In the genomic region with DNA sequence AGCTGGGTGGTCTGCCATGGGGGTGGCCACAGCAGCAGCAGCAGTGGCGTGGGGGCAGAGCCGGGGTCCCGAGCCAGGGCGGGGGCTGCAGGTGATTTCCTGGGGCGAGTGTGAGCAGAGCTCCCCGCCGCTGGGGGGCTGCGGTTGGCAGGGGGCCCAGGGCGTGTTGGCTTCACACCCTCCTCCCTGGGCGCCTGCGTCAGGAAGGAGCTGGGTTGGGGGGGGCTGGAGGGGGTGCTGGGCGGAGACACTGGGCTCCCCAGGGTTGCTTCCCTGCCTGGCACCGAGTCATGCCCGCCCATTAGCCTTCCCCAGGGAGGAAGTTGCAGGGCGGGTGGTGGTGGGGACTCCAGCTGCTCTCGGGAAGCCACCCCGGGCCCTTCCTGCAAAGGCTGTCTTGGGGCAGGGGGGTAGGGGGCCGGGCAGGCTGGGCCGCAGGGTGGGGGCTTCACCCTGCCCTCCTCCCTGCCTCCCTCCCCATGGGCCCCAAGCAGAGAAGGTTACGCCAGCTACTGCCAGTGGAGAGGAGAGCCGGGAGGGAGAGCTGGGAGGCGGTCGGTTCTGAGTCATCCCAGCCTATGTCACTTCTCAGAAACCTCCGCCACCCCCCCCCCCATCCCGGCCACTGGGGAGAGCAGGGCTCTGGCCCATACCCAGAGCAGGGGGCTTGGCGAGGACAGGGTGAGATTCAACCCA, we compare ENCODE assay signal across 8 cellular contexts. TPM values are rescaled to one million over a fixed set of nuclear protein-coding genes. Genes with fewer than 3 reads are reported as not detected.
DNase-seq lines count a peak whose midpoint lies in the region; ATAC-seq, FAIRE-seq and TF ChIP-seq lines count a peak whose summit lies in the region.

No MANE protein-coding gene starts in this region.

- peaks cover 25% of the 10 kb centered on the region for H3K4me1 ChIP-seq in endothelial cell of umbilical vein (ENCODE audit: control insufficient read depth, extremely low read depth, insufficient read depth, low read length)
- peaks cover 2 to 59% (median 48%) of the 10 kb centered on the region in 5 donors for H3K4me1 ChIP-seq in subcutaneous abdominal adipose tissue (ENCODE audit: control insufficient read depth in 5 of 5, insufficient read depth in 5 of 5, low read length in 5 of 5)

- no peak for DNase-seq in GM12892 (ENCODE audit: insufficient read length)
- peak; percentile 70 to 80 for DNase-seq in NCI-H446 (lab: John Stamatoyannopoulos, UW)
- DNase-seq in activated CD8-positive, alpha-beta memory T cell treated with anti-CD3 and anti-CD28 coated beads, Interleukin-2, amount 10 ng/mL, durations not matched to agents 7 days and 5 days: peak; percentile 88
- DNase-seq in endothelial cell of umbilical vein (ENCODE audit: low read depth, low spot score): peak; percentile 88
- DNase-seq in mucosa of gallbladder (ENCODE audit: low spot score): peak; percentile 91

- dilution Hi-C loops in endothelial cell of umbilical vein (cut with MboI; ENCODE audit: extremely low pct_ligation_motif_present, low sequenced_read_pairs): no loop called here

- ATAC-seq in activated CD8-positive, alpha-beta memory T cell treated with anti-CD3 and anti-CD28 coated beads, Interleukin-2, amount 10 ng/mL, durations not matched to agents 7 days and 5 days: peak; percentile 20
- no peak for ATAC-seq in HG02870 (IDR thresholded peaks at IDR 0.05; ENCODE audit: unreplicated experiment)
- ATAC-seq in GM21390 (IDR thresholded peaks at IDR 0.05; ENCODE audit: unreplicated experiment): no peak

- H3K27me3 ChIP-seq in endothelial cell of umbilical vein (ENCODE audit: control insufficient read depth in 2 of 2, insufficient read depth in 2 of 2, low read length in 2 of 2): no peaks in the 10 kb centered on the region
- no peaks in the 10 kb centered on the region for H3K27me3 ChIP-seq in subcutaneous abdominal adipose tissue (ENCODE audit: control insufficient read depth in 5 of 5, insufficient read depth in 4 of 5, low read length in 5 of 5)

- CTCF ChIA-PET in activated CD8-positive, alpha-beta memory T cell treated with anti-CD3 and anti-CD28 coated beads, Interleukin-2, amount 10 ng/mL, durations not matched to agents 7 days and 5 days (lab: Charles Lee): interaction anchor here (0.6 to 17.8 kb wide), 4 partner anchors 9 to 178 kb away, joined by 3 to 723 read pairs (median 50); partner anchors contain the start of genes ATP5F1D, CBARP and CIRBP
- CTCF ChIA-PET in endothelial cell of umbilical vein (lab: Charles Lee): interaction anchor here (0.7 to 2.2 kb wide), 4 partner anchors 9 to 16 kb away, joined by 3 to 89 read pairs (median 27); partner anchors contain the start of gene CIRBP

- no peak overlapping the region for H2AFZ ChIP-seq in endothelial cell of umbilical vein (ENCODE audit: low read depth, low read length)

- TF ChIP-seq POLR2A in GM12892 (IDR thresholded peaks at IDR 0.05; ENCODE audit: low read depth, low read length): no peak
- TF ChIP-seq POLR2A in endothelial cell of umbilical vein (IDR thresholded peaks at IDR 0.05; ENCODE audit: low read depth, low read length): no peak

- peak; percentile 86 for FAIRE-seq in GM12892 (lab: Jason Lieb, UNC)
- peak; percentile 85 for FAIRE-seq in endothelial cell of umbilical vein (lab: Jason Lieb, UNC)

- peak overlapping the region; percentile 98 for H3K4me3 Mint-ChIP-seq in activated CD8-positive, alpha-beta memory T cell treated with anti-CD3 and anti-CD28 coated beads, Interleukin-2, amount 10 ng/mL, durations not matched to agents 7 days and 5 days

- H4K20me1 ChIP-seq in endothelial cell of umbilical vein (replicated peaks; ENCODE audit: control insufficient read depth, extremely low read depth, insufficient read depth, low read length): no peaks in the 10 kb centered on the region

- peak in 1 of 2 donors; percentile 26 for TF ChIP-seq CTCF in endothelial cell of umbilical vein (IDR thresholded peaks at IDR 0.05; ENCODE audit: extremely low read depth in 1 of 2, insufficient read depth in 1 of 2, low read depth in 1 of 2, low read length in 2 of 2)

- H3K27ac Mint-ChIP-seq in activated CD8-positive, alpha-beta memory T cell treated with anti-CD3 and anti-CD28 coated beads, Interleukin-2, amount 10 ng/mL, durations not matched to agents 7 days and 5 days: peak overlapping the region; percentile 82

- no peaks in the 10 kb centered on the region for H3K27me3 Mint-ChIP-seq in activated CD8-positive, alpha-beta memory T cell treated with anti-CD3 and anti-CD28 coated beads, Interleukin-2, amount 10 ng/mL, durations not matched to agents 7 days and 5 days

- H3K79me2 ChIP-seq in endothelial cell of umbilical vein (ENCODE audit: control insufficient read depth, insufficient read depth, low read length): peaks cover 63% of the 10 kb centered on the region

- H3K9me3 ChIP-seq in endothelial cell of umbilical vein (replicated peaks; ENCODE audit: control insufficient read depth, insufficient read depth, low read length): no peaks in the 10 kb centered on the region
- no peaks in the 10 kb centered on the region for H3K9me3 ChIP-seq in subcutaneous abdominal adipose tissue (ENCODE audit: control insufficient read depth in 5 of 5, low read length in 5 of 5)

- peak overlapping the region; percentile 90 for H3K27ac ChIP-seq in endothelial cell of umbilical vein (ENCODE audit: insufficient read depth, low read depth, low read length)
- H3K27ac ChIP-seq in subcutaneous abdominal adipose tissue (ENCODE audit: low read depth, low read length): peak overlapping the region; percentile 97

- POLR2A ChIA-PET in endothelial cell of umbilical vein (lab: Charles Lee): interaction anchor here (0.6 to 2.2 kb wide), 7 partner anchors 9 to 150 kb away, joined by 3 to 34 read pairs (median 8); partner anchors contain the start of gene CIRBP

- H3K4me3 ChIP-seq in endothelial cell of umbilical vein (replicated peaks in 1 of 3; ENCODE audit: insufficient read depth in 1 of 3, low read depth in 1 of 3, low read length in 3 of 3) (peak overlapping the region; percentile 13 to 85 (median 40)), subcutaneous abdominal adipose tissue (ENCODE audit: low read depth in 1 of 5, low read length in 5 of 5) (peak overlapping the region in 4 of 5 donors; percentile 42 to 86 (median 78))

- H3K4me1 Mint-ChIP-seq in activated CD8-positive, alpha-beta memory T cell treated with anti-CD3 and anti-CD28 coated beads, Interleukin-2, amount 10 ng/mL, durations not matched to agents 7 days and 5 days: peaks cover 22% of the 10 kb centered on the region

- H3K36me3 ChIP-seq in endothelial cell of umbilical vein (ENCODE audit: control insufficient read depth in 2 of 2, extremely low read depth in 1 of 2, insufficient read depth in 2 of 2, low read length in 2 of 2): peaks cover 29 to 36% of the 10 kb centered on the region in 2 experiments
- peaks cover 0 to 49% (median 40%) of the 10 kb centered on the region in 5 donors for H3K36me3 ChIP-seq in subcutaneous abdominal adipose tissue (ENCODE audit: control insufficient read depth in 5 of 5, insufficient read depth in 5 of 5, low read length in 5 of 5)

- peaks cover 36% of the 10 kb centered on the region for H3K36me3 Mint-ChIP-seq in activated CD8-positive, alpha-beta memory T cell treated with anti-CD3 and anti-CD28 coated beads, Interleukin-2, amount 10 ng/mL, durations not matched to agents 7 days and 5 days

- no peaks in the 10 kb centered on the region for H3K9me3 Mint-ChIP-seq in activated CD8-positive, alpha-beta memory T cell treated with anti-CD3 and anti-CD28 coated beads, Interleukin-2, amount 10 ng/mL, durations not matched to agents 7 days and 5 days (ENCODE audit: low read depth)

- peak overlapping the region; percentile 69 for H3K9ac ChIP-seq in endothelial cell of umbilical vein (replicated peaks; ENCODE audit: extremely low read depth, insufficient read depth, low read length)
- peak overlapping the region in 4 of 5 donors; percentile 71 to 86 (median 76) for H3K9ac ChIP-seq in subcutaneous abdominal adipose tissue (ENCODE audit: low read length in 5 of 5)

- no peaks in the 10 kb centered on the region for H3K9me1 ChIP-seq in endothelial cell of umbilical vein (replicated peaks; ENCODE audit: control insufficient read depth, extremely low read depth, insufficient read depth, low read length)

- BruUV-seq in endothelial cell of umbilical vein (replicated peaks; lab: Mats Ljungman, UMichigan): no TSS peak

- intact Hi-C loops in endothelial cell of umbilical vein (cut with micrococcal nuclease): loop anchor here (1.0 kb wide), 1 partner anchor 7 kb away; no protein-coding TSS in a partner anchor

- H3K4me2 ChIP-seq in endothelial cell of umbilical vein (ENCODE audit: insufficient read depth, low read length): peak overlapping the region; percentile 66

RNA-seq across cellular contexts. Expression of gene MIDN, which starts 4.6 kb away (rescaled TPM):
- polyA plus RNA-seq in GM12892 (2012; ENCODE audit: missing spikeins): 8.9 TPM
- total RNA-seq in activated CD8-positive, alpha-beta memory T cell treated with anti-CD3 and anti-CD28 coated beads, Interleukin-2, amount 10 ng/mL, durations not matched to agents 7 days and 5 days: 10 to 100 TPM; 73.3 to 88.6 TPM
- total RNA-seq in endothelial cell of umbilical vein: 85.9 and 107 TPM in 2 replicates
- 20.0 and 23.6 TPM in 2 replicates for polyA plus RNA-seq in endothelial cell of umbilical vein
- polyA plus RNA-seq in endothelial cell of umbilical vein (2011; cell fraction: cytosol; rRNA removed): 8.3 and 13.6 TPM in 2 replicates
- polyA plus RNA-seq in endothelial cell of umbilical vein (2011; cell fraction: nucleus; rRNA removed): 26.3 and 27.8 TPM in 2 replicates
- polyA plus RNA-seq in endothelial cell of umbilical vein (2012): 16.1 and 27.1 TPM in 2 replicates
- polyA minus RNA-seq in endothelial cell of umbilical vein: 13.6 and 16.8 TPM in 2 replicates
- 34.1 TPM for polyA minus RNA-seq in endothelial cell of umbilical vein (2011; cell fraction: cytosol; rRNA and poly(A)+ RNA removed)
- polyA minus RNA-seq in endothelial cell of umbilical vein (2011; cell fraction: nucleus; rRNA and poly(A)+ RNA removed): 10.2 and 42.0 TPM in 2 replicates
- 127 TPM for total RNA-seq in mucosa of gallbladder

RNA-seq across cellular contexts. Expression of gene ATP5F1D, which starts 11.4 kb away (rescaled TPM):
- 63.3 TPM for polyA plus RNA-seq in GM12892 (2012; ENCODE audit: missing spikeins)
- 100 to 1,000 TPM; 190 to 221 TPM for total RNA-seq in activated CD8-positive, alpha-beta memory T cell treated with anti-CD3 and anti-CD28 coated beads, Interleukin-2, amount 10 ng/mL, durations not matched to agents 7 days and 5 days
- total RNA-seq in endothelial cell of umbilical vein (190 and 192 TPM in 2 replicates), mucosa of gallbladder (213 TPM)
- 167 and 236 TPM in 2 replicates for polyA plus RNA-seq in endothelial cell of umbilical vein
- 55.6 and 104 TPM in 2 replicates for polyA plus RNA-seq in endothelial cell of umbilical vein (2011; cell fraction: cytosol; rRNA removed)
- 31.6 and 37.8 TPM in 2 replicates for polyA plus RNA-seq in endothelial cell of umbilical vein (2011; cell fraction: nucleus; rRNA removed)
- polyA plus RNA-seq in endothelial cell of umbilical vein (2012): 93.2 and 184 TPM in 2 replicates
- 27.5 and 56.7 TPM in 2 replicates for polyA minus RNA-seq in endothelial cell of umbilical vein
- 231 TPM for polyA minus RNA-seq in endothelial cell of umbilical vein (2011; cell fraction: cytosol; rRNA and poly(A)+ RNA removed)
- 9.3 and 13.8 TPM in 2 replicates for polyA minus RNA-seq in endothelial cell of umbilical vein (2011; cell fraction: nucleus; rRNA and poly(A)+ RNA removed)

RNA-seq across cellular contexts. Expression of gene CBARP, which starts 15.2 kb away (rescaled TPM):
- not detected for polyA plus RNA-seq in GM12892 (2012; ENCODE audit: missing spikeins)
- total RNA-seq in activated CD8-positive, alpha-beta memory T cell treated with anti-CD3 and anti-CD28 coated beads, Interleukin-2, amount 10 ng/mL, durations not matched to agents 7 days and 5 days: under 1 TPM; 0.29 to 0.52 TPM
- total RNA-seq in endothelial cell of umbilical vein (9.2 and 9.6 TPM in 2 replicates), mucosa of gallbladder (1.1 TPM)
- polyA plus RNA-seq in endothelial cell of umbilical vein: 3.5 and 4.4 TPM in 2 replicates
- 1.0 and 2.5 TPM in 2 replicates for polyA plus RNA-seq in endothelial cell of umbilical vein (2011; cell fraction: cytosol; rRNA removed)
- 6.4 and 6.5 TPM in 2 replicates for polyA plus RNA-seq in endothelial cell of umbilical vein (2011; cell fraction: nucleus; rRNA removed)
- polyA plus RNA-seq in endothelial cell of umbilical vein (2012): 2.6 and 7.5 TPM in 2 replicates
- 0.70 and 1.6 TPM in 2 replicates for polyA minus RNA-seq in endothelial cell of umbilical vein
- 0.51 TPM for polyA minus RNA-seq in endothelial cell of umbilical vein (2011; cell fraction: cytosol; rRNA and poly(A)+ RNA removed)
- polyA minus RNA-seq in endothelial cell of umbilical vein (2011; cell fraction: nucleus; rRNA and poly(A)+ RNA removed): 1.4 and 3.3 TPM in 2 replicates

RNA-seq across cellular contexts. Expression of gene CIRBP, which starts 16.2 kb away (rescaled TPM):
- polyA plus RNA-seq in GM12892 (2012; ENCODE audit: missing spikeins): 276 TPM
- total RNA-seq in activated CD8-positive, alpha-beta memory T cell treated with anti-CD3 and anti-CD28 coated beads, Interleukin-2, amount 10 ng/mL, durations not matched to agents 7 days and 5 days: 100 to 1,000 TPM; 189 to 210 TPM
- total RNA-seq in endothelial cell of umbilical vein (225 and 229 TPM in 2 replicates), mucosa of gallbladder (382 TPM)
- 267 and 439 TPM in 2 replicates for polyA plus RNA-seq in endothelial cell of umbilical vein
- polyA plus RNA-seq in endothelial cell of umbilical vein (2011; cell fraction: cytosol; rRNA removed): 345 and 381 TPM in 2 replicates
- polyA plus RNA-seq in endothelial cell of umbilical vein (2011; cell fraction: nucleus; rRNA removed): 851 and 1,301 TPM in 2 replicates
- 199 and 231 TPM in 2 replicates for polyA plus RNA-seq in endothelial cell of umbilical vein (2012)
- 136 and 186 TPM in 2 replicates for polyA minus RNA-seq in endothelial cell of umbilical vein
- 43.9 TPM for polyA minus RNA-seq in endothelial cell of umbilical vein (2011; cell fraction: cytosol; rRNA and poly(A)+ RNA removed)
- 105 and 121 TPM in 2 replicates for polyA minus RNA-seq in endothelial cell of umbilical vein (2011; cell fraction: nucleus; rRNA and poly(A)+ RNA removed)

RNA-seq across cellular contexts. Expression of gene FAM174C, which starts 22.4 kb away (rescaled TPM):
- 20.2 TPM for polyA plus RNA-seq in GM12892 (2012; ENCODE audit: missing spikeins)
- 10 to 100 TPM; 54.7 to 60.3 TPM for total RNA-seq in activated CD8-positive, alpha-beta memory T cell treated with anti-CD3 and anti-CD28 coated beads, Interleukin-2, amount 10 ng/mL, durations not matched to agents 7 days and 5 days
- 46.7 and 47.5 TPM in 2 replicates for total RNA-seq in endothelial cell of umbilical vein
- 83.9 and 127 TPM in 2 replicates for polyA plus RNA-seq in endothelial cell of umbilical vein
- 45.5 and 62.4 TPM in 2 replicates for polyA plus RNA-seq in endothelial cell of umbilical vein (2011; cell fraction: cytosol; rRNA removed)
- 22.4 and 27.0 TPM in 2 replicates for polyA plus RNA-seq in endothelial cell of umbilical vein (2011; cell fraction: nucleus; rRNA removed)
- 36.7 and 43.6 TPM in 2 replicates for polyA plus RNA-seq in endothelial cell of umbilical vein (2012)
- 10.6 and 15.2 TPM in 2 replicates for polyA minus RNA-seq in endothelial cell of umbilical vein
- 70.9 TPM for polyA minus RNA-seq in endothelial cell of umbilical vein (2011; cell fraction: cytosol; rRNA and poly(A)+ RNA removed)
- polyA minus RNA-seq in endothelial cell of umbilical vein (2011; cell fraction: nucleus; rRNA and poly(A)+ RNA removed): 5.8 and 8.0 TPM in 2 replicates
- total RNA-seq in mucosa of gallbladder: 57.6 TPM
